Comparison of ENCODE assay signal across 17 cellular contexts in genomic region chr13:114152831-114153371, GRCh38. TPM values are rescaled to one million over a fixed set of nuclear protein-coding genes. Genes with fewer than 3 reads are reported as not detected.
DNase-seq lines count a peak whose midpoint lies in the region; ATAC-seq lines count a peak whose summit lies in the region.
"Had no signal": no experiment of that assay in that cellular context is flagged by ENCODE, and none has a peak within 500 bp of the region (broad histone marks: within the 10 kb centered on the region; RNA-seq: fewer than 3 reads in every experiment).

No MANE protein-coding gene starts in this region.

- no peaks in the 10 kb centered on the region for H3K4me1 ChIP-seq in right cardiac atrium (ENCODE audit: control insufficient read depth, insufficient read depth, low read length)

- H3K36me3 Mint-ChIP-seq in T-cell, result no peaks in the 10 kb centered on the region

- intact Hi-C loops in right cardiac atrium (cut with DNase I) (no loop called here), Right ventricle myocardium superior (cut with DNase I) (no loop called here)

- no peaks in the 10 kb centered on the region for H3K27me3 ChIP-seq in right cardiac atrium (ENCODE audit: control insufficient read depth, insufficient read depth)
- H3K27me3 ChIP-seq: vagina had no signal

- H3K27me3 Mint-ChIP-seq in T-cell, result peaks cover 0 to 1% of the 10 kb centered on the region in 2 donors

- no peak overlapping the region for H3K4me3 ChIP-seq in right cardiac atrium (ENCODE audit: low read length)
- H3K4me3 ChIP-seq: vagina had no signal

- POLR2A ChIA-PET in T-cell (lab: Charles Lee), result no interaction called here

- peaks cover 82 to 85% (median 83%) of the 10 kb centered on the region in 3 donors for H3K4me1 Mint-ChIP-seq in T-cell

- CTCF ChIA-PET in T-cell (lab: Charles Lee), result no interaction called here

- ATAC-seq in right cardiac atrium (peak; percentile 66 to 67), Right ventricle myocardium superior (ENCODE audit: poor library complexity) (no peak), T-cell (replicated peaks in 1 of 4) (no peak), GM21723 (IDR thresholded peaks at IDR 0.05; ENCODE audit: unreplicated experiment) (no peak), HG03342 (IDR thresholded peaks at IDR 0.05; ENCODE audit: unreplicated experiment) (no peak), HG03520 (IDR thresholded peaks at IDR 0.05; ENCODE audit: unreplicated experiment) (no peak)

- H3K27ac Mint-ChIP-seq in T-cell, result peak overlapping the region; percentile 99

- H3K4me3 Mint-ChIP-seq in T-cell, result peak overlapping the region in 1 of 3 donors; percentile 39

- H3K27ac ChIP-seq in right cardiac atrium (ENCODE audit: low read length), result no peak overlapping the region
- H3K27ac ChIP-seq: vagina had no signal

- peaks cover 0 to 7% (median 6%) of the 10 kb centered on the region in 3 donors for H3K9me3 Mint-ChIP-seq in T-cell

- H3K9me3 ChIP-seq in right cardiac atrium (ENCODE audit: control insufficient read depth, low read length), result no peaks in the 10 kb centered on the region
- H3K9me3 ChIP-seq: vagina had no signal

- WGBS in right cardiac atrium, result 48% methylated on average over 20 of the region's 20 CpGs

- DNase-seq in right cardiac atrium (peak in 1 of 3 donors; percentile 68), Right ventricle myocardium superior (no peak), T-cell (peak in 2 of 34 experiments; percentile 12 to 20), islet precursor cell (peak; percentile 64), DMS153 treated with DMSO at 0.1 percent for 48 hours (lab: John Stamatoyannopoulos, UW; ENCODE audit: unreplicated experiment) (no peak)
- DNase-seq: NCI-H1436, NCI-H510A treated with DMSO at 0.1 percent for 48 hours had no signal

RNA-seq across cellular contexts. Expression of gene RASA3, which starts 20.5 kb away (rescaled TPM):
- total RNA-seq in right cardiac atrium, result 10 to 100 TPM in 3 of 4 donors, 1 to 10 TPM in 1; 9.4 to 15.5 (median 11.8) TPM
- 7.4 TPM for polyA plus RNA-seq in right cardiac atrium
- total RNA-seq in Right ventricle myocardium superior, result 11.2 TPM
- total RNA-seq in T-cell, result 100 to 1,000 TPM; 223 to 267 (median 238) TPM

RNA-seq across cellular contexts. Expression of gene CFAP97D2, which starts 26.2 kb away (rescaled TPM):
- not detected for total RNA-seq in right cardiac atrium
- not detected for polyA plus RNA-seq in right cardiac atrium
- not detected for total RNA-seq in Right ventricle myocardium superior
- 1 to 10 TPM in 3 of 5 donors, under 1 TPM in 2; 0.92 to 4.5 (median 2.6) TPM for total RNA-seq in T-cell
- total RNA-seq: activated T-helper 1 cell treated with anti-CD3 and anti-CD28 coated beads, Interleukin-12 subunit alpha, Interleukin-12 subunit beta, Interleukin-2, Interleukin-4 antibody, amounts not matched to agents 30 ng/mL and 10 ng/mL and 1 ng/mL, durations not matched to agents 14 hours and 24 hours and 36 hours; fibroblast of villous mesenchyme; H4; SK-MEL-5; vagina had no signal
- polyA plus RNA-seq: keratinocyte, neural cell had no signal

Comparison
In these comparisons a context has a peak if more than half of its experiments do, and no peak if none do; other contexts are left out.
1. ATAC-seq: peak in right cardiac atrium (2 of 2); none in Right ventricle myocardium superior (single experiment), T-cell (0 of 4), GM21723 (single experiment), HG03342 (single experiment) and HG03520 (single experiment).
2. RNA of gene RASA3, which starts 20.5 kb away (total RNA-seq): 223 to 267 TPM in T-cell; 9.4 to 15.5 TPM in right cardiac atrium and 11.2 TPM in Right ventricle myocardium superior (single experiment); every median in the first group is over 10 times any median in the second.